In genomic region chr16:30569746-30570325, GRCh38 we compare ENCODE assay signal across 16 cellular contexts. TPM values are rescaled to one million over a fixed set of nuclear protein-coding genes. Genes with fewer than 3 reads are reported as not detected.
DNase-seq lines count a peak whose midpoint lies in the region; ATAC-seq, FAIRE-seq and TF ChIP-seq lines count a peak whose summit lies in the region.
"Had no signal": no experiment of that assay in that cellular context is flagged by ENCODE, and none has a peak within 500 bp of the region (broad histone marks: within the 10 kb centered on the region; RNA-seq: fewer than 3 reads in every experiment).

No MANE protein-coding gene starts in this region.

- peak overlapping the region; percentile 44 to 75 for H3K27ac Mint-ChIP-seq in T-cell

- peak overlapping the region in 2 of 3 donors; percentile 54 to 81 for H3K4me3 Mint-ChIP-seq in T-cell

- H3K4me3 ChIP-seq in DND-41 (ENCODE audit: low read depth in 1 of 2, low read length in 2 of 2) (peak overlapping the region in 1 of 2 experiments; percentile 92; a peak in 1 of 4 replicates), kidney (ENCODE audit: low read length in 2 of 2) (peak overlapping the region in 1 of 2 donors; percentile 38), spleen (peak overlapping the region in 3 of 8 donors; percentile 58 to 76 (median 75))

- CTCF ChIA-PET in T-cell (lab: Charles Lee): interaction anchor here in 1 of 2 donors (2.5 kb wide), 1 partner anchor 35 kb away, joined by 12 read pairs; the partner anchor contains the start of gene ZNF747

- H3K27ac ChIP-seq in DND-41 (ENCODE audit: low read length) (no peak overlapping the region), kidney (ENCODE audit: low read depth in 2 of 2, low read length in 2 of 2) (peak overlapping the region in 1 of 2 donors; percentile 53), spleen (peak overlapping the region in 7 of 8 donors; percentile 93 to 100 (median 99))

- H3K4me1 ChIP-seq in DND-41 (ENCODE audit: insufficient read depth, low read length) (peaks cover 61% of the 10 kb centered on the region), kidney (ENCODE audit: control insufficient read depth in 1 of 2, insufficient read depth in 1 of 2, low read depth in 1 of 2, low read length in 2 of 2) (peaks cover 4 to 13% of the 10 kb centered on the region in 2 donors), spleen (peaks cover 26 to 62% (median 47%) of the 10 kb centered on the region in 6 donors)
- H3K4me1 ChIP-seq: Caco-2 had no signal

- H4K20me1 ChIP-seq in DND-41 (ENCODE audit: insufficient read depth, low read length): no peaks in the 10 kb centered on the region

- no peaks in the 10 kb centered on the region for H3K36me3 Mint-ChIP-seq in T-cell

- H3K27me3 Mint-ChIP-seq in T-cell: no peaks in the 10 kb centered on the region
- H3K27me3 Mint-ChIP-seq: progenitor cell of endocrine pancreas had no signal

- no peak overlapping the region for H2AFZ ChIP-seq in DND-41 (ENCODE audit: low read depth, low read length)

- FAIRE-seq in kidney (lab: Jason Lieb, UNC): no peak
- FAIRE-seq: astrocyte had no signal

- peaks cover 12% of the 10 kb centered on the region; the same call in 1 of the 2 replicates for H3K36me3 ChIP-seq in DND-41 (ENCODE audit: insufficient read depth, low read length)
- H3K36me3 ChIP-seq in kidney (ENCODE audit: control insufficient read depth in 1 of 2, insufficient read depth in 2 of 2, low read length in 2 of 2): no peaks in the 10 kb centered on the region
- H3K36me3 ChIP-seq in spleen: peaks cover 0 to 5% (median 2%) of the 10 kb centered on the region in 6 donors

- intact Hi-C loops in kidney (cut with DNase I): no loop called here
- intact Hi-C loops in spleen (cut with DNase I; ENCODE audit: low total_unique reads): no loop called here

- no peak for TF ChIP-seq CTCF in DND-41 (IDR thresholded peaks at IDR 0.05; ENCODE audit: borderline replicate concordance, extremely low read depth, low read length, poor library complexity, severe bottlenecking)
- TF ChIP-seq CTCF in kidney (IDR thresholded peaks at IDR 0.05; ENCODE audit: borderline replicate concordance, extremely low read depth, insufficient read depth): no peak
- no peak for TF ChIP-seq CTCF in spleen (IDR thresholded peaks at IDR 0.05 in 8 of 11, conservative IDR thresholded peaks at IDR 0.05 in 3 of 11)

- ATAC-seq in DND-41 (ENCODE audit: insufficient read depth, low read depth) (no peak), T-cell (replicated peaks in 1 of 4) (no peak)
- ATAC-seq: left lobe of liver had no signal

- H3K9ac ChIP-seq in DND-41 (ENCODE audit: low read depth, low read length): peak overlapping the region; percentile 94
- H3K9ac ChIP-seq in kidney (ENCODE audit: low read length in 2 of 2): peak overlapping the region in 1 of 2 donors; percentile 34

- POLR2A ChIA-PET in T-cell (lab: Charles Lee): interaction anchor here in 1 of 2 donors (0.9 kb wide), 1 partner anchor 18 kb away, joined by 5 read pairs; no protein-coding TSS in a partner anchor

- WGBS in spleen, 5 donors: 84 to 91% (median 85%) methylated on average over 17 to 41 of the region's 41 CpGs

- no peaks in the 10 kb centered on the region for H3K9me3 Mint-ChIP-seq in T-cell

- peak overlapping the region; percentile 78; the same call in 1 of the 2 replicates for H3K4me2 ChIP-seq in DND-41 (ENCODE audit: insufficient read depth, low read length)

- H3K79me2 ChIP-seq in DND-41 (ENCODE audit: insufficient read depth, low read length): peaks cover 44% of the 10 kb centered on the region

- DNase-seq in DND-41 (no peak), T-cell (no peak), kidney (peak; percentile 75), spleen (peak; percentile 81), dermis blood vessel endothelial cell (no peak), glomerular visceral epithelial cell (ENCODE audit: extremely low spot score) (no peak), D341Med (ENCODE audit: low spot score) (no peak), LoVo (ENCODE audit: low spot score) (no peak)
- DNase-seq: Caco-2; effector memory CD4-positive, alpha-beta T cell; glutamatergic neuron; NCI-H187; SIG-M5 had no signal

- H3K9me3 ChIP-seq in DND-41 (ENCODE audit: insufficient read depth, low read length, severe bottlenecking) (no peaks in the 10 kb centered on the region), kidney (ENCODE audit: control insufficient read depth in 1 of 2, low read length in 2 of 2) (no peaks in the 10 kb centered on the region), spleen (no peaks in the 10 kb centered on the region)
- H3K9me3 ChIP-seq: Caco-2 had no signal

- H3K4me1 Mint-ChIP-seq in T-cell: peaks cover 40 to 59% (median 46%) of the 10 kb centered on the region in 3 donors

- no peak for TF ChIP-seq POLR2A in spleen (IDR thresholded peaks at IDR 0.05)

- H3K27me3 ChIP-seq in DND-41 (ENCODE audit: insufficient read depth, low read length, poor library complexity) (no peaks in the 10 kb centered on the region), spleen (replicated peaks in 1 of 7) (no peaks in the 10 kb centered on the region)

RNA-seq across cellular contexts. Expression of gene ZNF688, which starts 1.7 kb away (rescaled TPM):
- total RNA-seq in T-cell (10 to 100 TPM; 11.9 to 25.9 (median 20.7) TPM), kidney (16.7 TPM), spleen (10 to 100 TPM; 10.7 to 26.3 (median 19.7) TPM), dermis blood vessel endothelial cell (10.6 and 10.9 TPM in 2 replicates)
- polyA plus RNA-seq in kidney (ENCODE audit: insufficient read depth, low read depth, low replicate concordance) (32.7 TPM), spleen (10 to 100 TPM; 27.5 to 43.5 (median 40.8) TPM)

RNA-seq across cellular contexts. Expression of gene ZNF764, which starts 11.7 kb away (rescaled TPM):
- total RNA-seq in T-cell (10 to 100 TPM; 14.9 to 33.9 (median 27.3) TPM), kidney (11.9 TPM), spleen (10 to 100 TPM; 11.6 to 18.6 (median 13.5) TPM), dermis blood vessel endothelial cell (4.4 and 4.8 TPM in 2 replicates)
- polyA plus RNA-seq in kidney (ENCODE audit: insufficient read depth, low read depth, low replicate concordance) (4.4 TPM), spleen (1 to 10 TPM; 3.4 to 7.4 (median 4.1) TPM)

RNA-seq across cellular contexts. Expression of gene ZNF785, which starts 15.7 kb away (rescaled TPM):
- 10 to 100 TPM; 11.7 to 30.9 (median 26.6) TPM for total RNA-seq in T-cell
- 18.5 TPM for total RNA-seq in kidney
- polyA plus RNA-seq in kidney (ENCODE audit: insufficient read depth, low read depth, low replicate concordance): 6.3 TPM
- total RNA-seq in spleen: 10 to 100 TPM; 16.5 to 22.1 (median 18.6) TPM
- polyA plus RNA-seq in spleen: 1 to 10 TPM; 3.1 to 7.1 (median 3.5) TPM
- total RNA-seq in dermis blood vessel endothelial cell: 8.1 and 11.9 TPM in 2 replicates

RNA-seq across cellular contexts. Expression of gene ZNF747, which starts 35.2 kb away (rescaled TPM):
- total RNA-seq in T-cell: 10 to 100 TPM in 3 of 5 donors, 1 to 10 TPM in 2; 6.8 to 17.4 (median 14.2) TPM
- 11.6 TPM for total RNA-seq in kidney
- polyA plus RNA-seq in kidney (ENCODE audit: insufficient read depth, low read depth, low replicate concordance): 10.1 TPM
- total RNA-seq in spleen: 10 to 100 TPM in 6 of 7 donors, 1 to 10 TPM in 1; 7.7 to 16.1 (median 14.0) TPM
- 1 to 10 TPM; 5.9 to 8.3 (median 6.4) TPM for polyA plus RNA-seq in spleen
- total RNA-seq in dermis blood vessel endothelial cell: 8.7 and 9.3 TPM in 2 replicates

RNA-seq across cellular contexts. Expression of gene ZNF689, which starts 40.4 kb away (rescaled TPM):
- total RNA-seq in T-cell (10 to 100 TPM; 11.0 to 13.7 (median 12.4) TPM), kidney (9.0 TPM), spleen (10 to 100 TPM in 5 of 7 donors, 1 to 10 TPM in 2; 6.3 to 14.6 (median 11.4) TPM), dermis blood vessel endothelial cell (5.8 and 6.0 TPM in 2 replicates)
- polyA plus RNA-seq in kidney (ENCODE audit: insufficient read depth, low read depth, low replicate concordance) (3.9 TPM), spleen (1 to 10 TPM; 3.5 to 5.0 (median 3.7) TPM)

Comparison
In these comparisons a context has a peak if more than half of its experiments do, and no peak if none do; other contexts are left out.
1. DNase-seq: peak in kidney (single experiment) and spleen (single experiment); none in DND-41 (single experiment), T-cell (0 of 34), dermis blood vessel endothelial cell (single experiment), glomerular visceral epithelial cell (single experiment), D341Med (single experiment) and LoVo (single experiment).